ENCODE assay signal across 10 cellular contexts in the genomic region with DNA sequence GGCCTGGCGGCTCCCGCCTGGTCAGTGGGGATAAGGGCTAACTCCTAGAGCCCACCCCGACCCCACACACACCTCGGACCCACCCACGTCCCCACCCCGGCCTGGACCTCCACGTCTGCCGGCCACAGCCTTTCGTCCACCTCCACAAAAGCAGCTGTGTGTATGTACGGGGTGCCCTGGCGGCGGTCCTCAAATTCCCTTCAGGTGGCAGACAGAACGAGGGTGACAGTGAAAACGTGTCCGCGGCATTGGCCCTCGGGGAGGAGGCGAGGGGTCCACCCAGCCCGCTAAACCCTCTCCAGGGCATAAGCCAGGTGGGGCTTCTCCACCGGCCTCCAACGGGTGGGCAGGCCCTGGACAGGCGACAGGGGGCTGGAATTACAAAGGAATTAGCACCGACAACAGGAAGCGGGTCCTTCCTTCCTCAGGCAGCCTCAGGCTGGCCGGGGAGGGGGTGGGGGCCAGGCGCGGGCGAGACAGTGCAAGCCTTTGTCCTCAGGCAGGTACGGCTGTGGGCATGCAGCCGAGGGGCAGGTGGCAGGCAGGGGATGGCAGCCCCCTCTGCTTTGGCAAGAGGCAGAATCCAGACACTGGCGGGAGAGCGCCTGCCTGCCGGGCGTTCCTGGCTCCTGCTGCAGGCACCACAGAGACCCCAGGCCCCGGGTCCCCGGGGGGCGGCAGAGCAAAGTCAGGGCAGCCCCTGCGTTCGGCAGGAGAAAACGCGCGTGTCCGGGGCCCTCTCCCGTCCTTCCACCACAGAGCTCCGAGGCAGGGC. TPM values are rescaled to one million over a fixed set of nuclear protein-coding genes. Genes with fewer than 3 reads are reported as not detected.
A peak's percentile ranks its signal among the peaks of the same experiment; 100 is the strongest.
DNase-seq lines count a peak whose midpoint lies in the region; ATAC-seq and TF ChIP-seq lines count a peak whose summit lies in the region.
"Had no signal": no experiment of that assay in that cellular context is flagged by ENCODE, and none has a peak within 500 bp of the region (broad histone marks: within the 10 kb centered on the region; RNA-seq: fewer than 3 reads in every experiment).

No MANE protein-coding gene starts in this region.

- TF ChIP-seq CTCF in GM13976 (IDR thresholded peaks at IDR 0.05; ENCODE audit: borderline replicate concordance, control extremely low read depth, extremely low read depth, insufficient read depth, missing control alignments), result no peak
- no peak for TF ChIP-seq CTCF in esophagus muscularis mucosa (IDR thresholded peaks at IDR 0.05)
- TF ChIP-seq CTCF in natural killer cell (IDR thresholded peaks at IDR 0.05), result no peak

- H3K36me3 ChIP-seq in esophagus muscularis mucosa, result no peaks in the 10 kb centered on the region
- H3K36me3 ChIP-seq: cardiac muscle cell had no signal

- H3K9me3 Mint-ChIP-seq in activated CD8-positive, alpha-beta T cell treated with anti-CD3 and anti-CD28 coated beads, Interleukin-2, amount 10 ng/mL, durations not matched to agents 7 days and 5 days (ENCODE audit: insufficient read depth), result no peaks in the 10 kb centered on the region
- H3K9me3 Mint-ChIP-seq in natural killer cell, result no peaks in the 10 kb centered on the region
- H3K9me3 Mint-ChIP-seq: T-cell had no signal

- ATAC-seq in activated CD8-positive, alpha-beta T cell treated with anti-CD3 and anti-CD28 coated beads, Interleukin-2, amount 10 ng/mL, durations not matched to agents 7 days and 5 days, result no peak
- ATAC-seq in natural killer cell, result no peak

- CTCF ChIA-PET in activated CD8-positive, alpha-beta T cell treated with anti-CD3 and anti-CD28 coated beads, Interleukin-2, amount 10 ng/mL, durations not matched to agents 7 days and 5 days (lab: Charles Lee), result interaction anchor here (0.8 to 4.0 kb wide), 24 partner anchors 8 to 212 kb away, joined by 3 to 94 read pairs (median 4); a partner anchor contains a TSS

- H3K4me3 ChIP-seq in esophagus muscularis mucosa (no peak overlapping the region), skin epidermis (peak overlapping the region in 1 of 7 experiments; percentile 7)
- H3K4me3 ChIP-seq: cardiac muscle cell had no signal

- no peaks in the 10 kb centered on the region for H3K36me3 Mint-ChIP-seq in activated CD8-positive, alpha-beta T cell treated with anti-CD3 and anti-CD28 coated beads, Interleukin-2, amount 10 ng/mL, durations not matched to agents 7 days and 5 days (ENCODE audit: low read depth)
- no peaks in the 10 kb centered on the region for H3K36me3 Mint-ChIP-seq in natural killer cell
- H3K36me3 Mint-ChIP-seq: T-cell had no signal

- TF ChIP-seq POLR2A in esophagus muscularis mucosa (IDR thresholded peaks at IDR 0.05; ENCODE audit: low read depth), result no peak

- no peaks in the 10 kb centered on the region for H3K27me3 Mint-ChIP-seq in activated CD8-positive, alpha-beta T cell treated with anti-CD3 and anti-CD28 coated beads, Interleukin-2, amount 10 ng/mL, durations not matched to agents 7 days and 5 days (ENCODE audit: low read depth)
- no peaks in the 10 kb centered on the region for H3K27me3 Mint-ChIP-seq in natural killer cell (ENCODE audit: low read depth in 2 of 2)
- H3K27me3 Mint-ChIP-seq: T-cell had no signal

- H3K4me1 ChIP-seq in esophagus muscularis mucosa, result peaks cover 35 to 43% (median 42%) of the 10 kb centered on the region in 4 donors

- TF ChIP-seq EP300 in esophagus muscularis mucosa (IDR thresholded peaks at IDR 0.05), result no peak

- H3K9me3 ChIP-seq in esophagus muscularis mucosa, result no peaks in the 10 kb centered on the region

- in situ Hi-C loops in GM13976 (cut with MboI; ENCODE audit: low sequenced_read_pairs, unreplicated experiment), result loop anchor here (5.0 kb wide), 1 partner anchor 52 kb away; a partner anchor contains a TSS

- H3K4me3 Mint-ChIP-seq in activated CD8-positive, alpha-beta T cell treated with anti-CD3 and anti-CD28 coated beads, Interleukin-2, amount 10 ng/mL, durations not matched to agents 7 days and 5 days, result no peak overlapping the region
- no peak overlapping the region for H3K4me3 Mint-ChIP-seq in natural killer cell
- H3K4me3 Mint-ChIP-seq: T-cell had no signal

- H3K27me3 ChIP-seq in esophagus muscularis mucosa, result peaks cover 0 to 8% (median 0%) of the 10 kb centered on the region in 4 donors
- H3K27me3 ChIP-seq: cardiac muscle cell had no signal

- peak; percentile 50 for DNase-seq in GM13976 (ENCODE audit: low spot score)
- DNase-seq in NCI-H2196 (lab: John Stamatoyannopoulos, UW; ENCODE audit: unreplicated experiment), result peak; percentile 39
- DNase-seq in esophagus muscularis mucosa (ENCODE audit: extremely low spot score), result no peak
- no peak for DNase-seq in NCI-H524 treated with DMSO at 0.1 percent for 48 hours (lab: John Stamatoyannopoulos, UW)
- no peak for DNase-seq in activated CD8-positive, alpha-beta T cell treated with anti-CD3 and anti-CD28 coated beads, Interleukin-2, amount 10 ng/mL, durations not matched to agents 7 days and 5 days
- no peak for DNase-seq in SIG-M5 treated with dmso at 0.1 percent for 504 hours (lab: John Stamatoyannopoulos, UW; ENCODE audit: unreplicated experiment)
- no peak for DNase-seq in natural killer cell

- H3K4me1 Mint-ChIP-seq in activated CD8-positive, alpha-beta T cell treated with anti-CD3 and anti-CD28 coated beads, Interleukin-2, amount 10 ng/mL, durations not matched to agents 7 days and 5 days (ENCODE audit: low read depth), result peaks cover 14% of the 10 kb centered on the region
- peaks cover 0 to 6% of the 10 kb centered on the region in 2 donors for H3K4me1 Mint-ChIP-seq in natural killer cell

- intact Hi-C loops in esophagus muscularis mucosa (cut with DNase I) (loop anchor here (5.0 kb wide), 1 partner anchor 72 kb away; a partner anchor contains a TSS), natural killer cell (cut with micrococcal nuclease) (loop anchor here (2.0 kb wide), 1 partner anchor 54 kb away; a partner anchor contains a TSS)

- WGBS in esophagus muscularis mucosa, result 68% methylated on average over 8 of the region's 45 CpGs

- POLR2A ChIA-PET in activated CD8-positive, alpha-beta T cell treated with anti-CD3 and anti-CD28 coated beads, Interleukin-2, amount 10 ng/mL, durations not matched to agents 7 days and 5 days (lab: Charles Lee), result interaction anchor here (0.6 to 1.9 kb wide), 2 partner anchors 13 to 54 kb away, joined by 3 to 6 read pairs; a partner anchor contains a TSS

- no peak overlapping the region for H3K27ac Mint-ChIP-seq in activated CD8-positive, alpha-beta T cell treated with anti-CD3 and anti-CD28 coated beads, Interleukin-2, amount 10 ng/mL, durations not matched to agents 7 days and 5 days
- H3K27ac Mint-ChIP-seq in natural killer cell, result peak overlapping the region in 1 of 2 donors; percentile 57
- H3K27ac Mint-ChIP-seq: T-cell had no signal

- H3K27ac ChIP-seq in esophagus muscularis mucosa (replicated peaks in 1 of 4) (peak overlapping the region; percentile 54 to 71 (median 61)), skin epidermis (peak overlapping the region in 19 of 21 experiments; percentile 5 to 93 (median 62))

RNA-seq across cellular contexts. Expression of a gene that starts 12.3 kb away (rescaled TPM):
- 10 to 100 TPM; 36.5 to 54.9 (median 47.8) TPM for total RNA-seq in esophagus muscularis mucosa
- 10 to 100 TPM; 44.6 to 47.3 TPM for total RNA-seq in activated CD8-positive, alpha-beta T cell treated with anti-CD3 and anti-CD28 coated beads, Interleukin-2, amount 10 ng/mL, durations not matched to agents 7 days and 5 days
- 10 to 100 TPM; 61.8 to 78.2 (median 73.6) TPM for total RNA-seq in natural killer cell

RNA-seq across cellular contexts. Expression of a gene that starts 53.8 kb away (rescaled TPM):
- total RNA-seq in esophagus muscularis mucosa (10 to 100 TPM in 3 of 4 donors, 1 to 10 TPM in 1; 7.1 to 20.0 (median 13.7) TPM), natural killer cell (10 to 100 TPM; 24.5 to 36.0 (median 30.3) TPM)
- under 1 TPM; 0.55 to 0.68 TPM for total RNA-seq in activated CD8-positive, alpha-beta T cell treated with anti-CD3 and anti-CD28 coated beads, Interleukin-2, amount 10 ng/mL, durations not matched to agents 7 days and 5 days

RNA-seq across cellular contexts. Expression of a gene that starts 58.5 kb away (rescaled TPM):
- total RNA-seq in esophagus muscularis mucosa (10 to 100 TPM; 62.0 to 89.3 (median 76.1) TPM), natural killer cell (100 to 1,000 TPM; 278 to 317 (median 292) TPM)
- total RNA-seq in activated CD8-positive, alpha-beta T cell treated with anti-CD3 and anti-CD28 coated beads, Interleukin-2, amount 10 ng/mL, durations not matched to agents 7 days and 5 days, result 10 to 100 TPM; 37.6 to 39.6 TPM

Comparison
In these comparisons a context has a peak if more than half of its experiments do, and no peak if none do; other contexts are left out.
1. DNase-seq: peak in GM13976 (single experiment) and NCI-H2196 (single experiment); none in esophagus muscularis mucosa (single experiment), NCI-H524 treated with DMSO at 0.1 percent for 48 hours (single experiment), activated CD8-positive, alpha-beta T cell treated with anti-CD3 and anti-CD28 coated beads, Interleukin-2, amount 10 ng/mL, durations not matched to agents 7 days and 5 days (single experiment), SIG-M5 treated with dmso at 0.1 percent for 504 hours (single experiment) and natural killer cell (single experiment).
2. RNA of a gene that starts 53.8 kb away (total RNA-seq): 24.5 to 36.0 TPM in natural killer cell and 7.1 to 20.0 TPM in esophagus muscularis mucosa; 0.55 to 0.68 TPM in activated CD8-positive, alpha-beta T cell treated with anti-CD3 and anti-CD28 coated beads, Interleukin-2, amount 10 ng/mL, durations not matched to agents 7 days and 5 days; every median in the first group is over 4 times any median in the second.